ENCODE assay signal across 11 cellular contexts in the genomic region with DNA sequence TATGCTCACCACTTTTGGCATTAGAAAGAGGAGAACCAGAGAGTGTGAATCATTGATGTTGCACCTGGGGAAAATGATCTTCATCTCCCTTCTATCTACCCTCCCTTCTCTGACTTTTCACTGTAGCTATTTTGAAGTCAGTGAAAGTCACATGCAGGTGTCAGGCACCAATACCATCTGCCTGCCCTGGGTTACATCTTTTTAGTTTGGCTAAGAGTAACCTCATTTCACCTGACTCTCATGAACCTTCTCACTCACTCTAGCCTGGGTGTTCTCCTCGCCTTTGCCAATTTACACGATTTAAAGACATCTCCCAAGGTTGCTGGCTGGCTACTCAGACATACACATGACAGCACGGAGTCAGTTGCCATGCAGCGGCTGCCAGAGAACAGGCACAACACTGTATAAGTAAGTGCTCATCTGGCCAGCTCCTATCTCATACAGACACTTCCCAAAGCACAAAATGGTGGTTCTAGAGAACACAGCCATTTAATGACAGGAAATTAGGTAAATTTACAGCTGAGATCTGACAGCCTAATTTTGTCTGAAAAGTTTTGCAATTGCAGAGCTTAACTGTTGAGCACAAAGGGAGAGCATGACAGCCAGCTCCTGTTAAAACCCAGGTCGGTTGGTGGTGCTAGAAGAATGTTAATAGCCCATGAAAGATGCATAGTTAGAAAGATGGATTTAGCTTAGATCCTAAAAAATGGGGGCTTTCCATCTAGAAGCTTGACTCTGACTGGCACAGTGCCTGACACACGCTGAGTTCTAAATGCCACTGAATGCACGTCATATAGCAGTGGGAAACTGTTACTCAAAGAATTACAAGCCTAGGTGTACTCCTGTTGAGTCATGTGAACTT. TPM values are rescaled to one million over a fixed set of nuclear protein-coding genes. Genes with fewer than 3 reads are reported as not detected.
DNase-seq lines count a peak whose midpoint lies in the region; ATAC-seq and TF ChIP-seq lines count a peak whose summit lies in the region.
"Had no signal": no experiment of that assay in that cellular context is flagged by ENCODE, and none has a peak within 500 bp of the region (broad histone marks: within the 10 kb centered on the region; RNA-seq: fewer than 3 reads in every experiment).

No MANE protein-coding gene starts in this region.

- no peaks in the 10 kb centered on the region for H3K36me3 ChIP-seq in SK-N-SH (replicated peaks in 1 of 2; ENCODE audit: control insufficient read depth in 1 of 2, insufficient read depth in 2 of 2, low read length in 1 of 2)
- H3K36me3 ChIP-seq in body of pancreas (replicated peaks in 1 of 2; ENCODE audit: insufficient read depth in 1 of 2, low read depth in 2 of 2), result no peaks in the 10 kb centered on the region
- H3K36me3 ChIP-seq: tibial artery had no signal

- H3K27ac ChIP-seq in SK-N-SH (ENCODE audit: low read depth in 2 of 2, low read length in 1 of 2) (no peak overlapping the region), body of pancreas (no peak overlapping the region)
- H3K27ac ChIP-seq: tibial artery had no signal

- 50% methylated on average over 7 of the region's 7 CpGs for WGBS in SK-N-SH (ENCODE audit: low lambda C conversion rate)
- WGBS in body of pancreas, 2 donors, result 71 to 82% methylated on average over 7 of the region's 7 CpGs

- H3K9ac ChIP-seq in SK-N-SH, result no peak overlapping the region

- H3K9me3 ChIP-seq in SK-N-SH, result no peaks in the 10 kb centered on the region
- no peaks in the 10 kb centered on the region for H3K9me3 ChIP-seq in body of pancreas
- H3K9me3 ChIP-seq: tibial artery had no signal

- POLR2A ChIA-PET in SK-N-SH (lab: Yijun Ruan, JAX), result no interaction called here

- in situ Hi-C loops in astrocyte of the cerebellum (cut with HindIII; ENCODE audit: low sequenced_read_pairs), result no loop called here

- no peaks in the 10 kb centered on the region for H3F3A ChIP-seq in SK-N-SH (replicated peaks; ENCODE audit: insufficient read depth)

- no peaks in the 10 kb centered on the region; a peak in 2 of 4 replicates for H3K4me1 ChIP-seq in SK-N-SH (ENCODE audit: control insufficient read depth in 1 of 2, insufficient read depth in 2 of 2, low read depth in 1 of 2, low read length in 1 of 2)
- H3K4me1 ChIP-seq in body of pancreas, result no peaks in the 10 kb centered on the region

- no peaks in the 10 kb centered on the region for H3K79me2 ChIP-seq in SK-N-SH (ENCODE audit: insufficient read depth)

- DNase-seq in SK-N-SH (no peak), NOMO-1 (lab: John Stamatoyannopoulos, UW; ENCODE audit: unreplicated experiment in 2 of 2) (peak; percentile 49 to 54), astrocyte of the cerebellum (ENCODE audit: low read depth) (peak; percentile 96), retinal pigment epithelial cell (ENCODE audit: low read depth) (peak; percentile 95), body of pancreas (no peak)
- DNase-seq: foreskin melanocyte, tibial artery had no signal

- no peak for TF ChIP-seq EP300 in SK-N-SH (IDR thresholded peaks at IDR 0.05; ENCODE audit: borderline replicate concordance in 1 of 2, low read depth in 1 of 2, low read length in 1 of 2)

- no peak overlapping the region for H3K4me2 ChIP-seq in SK-N-SH

- H3K4me3 ChIP-seq in SK-N-SH (ENCODE audit: low read depth in 2 of 2, low read length in 1 of 2) (no peak overlapping the region), astrocyte of the cerebellum (ENCODE audit: low read depth, low read length) (no peak overlapping the region), retinal pigment epithelial cell (ENCODE audit: low read length) (no peak overlapping the region), body of pancreas (no peak overlapping the region)
- H3K4me3 ChIP-seq: tibial artery had no signal

- no peak for ATAC-seq in SK-N-SH treated with all-trans-retinoic acid at 6 μM for 48 hours
- ATAC-seq in body of pancreas, result no peak
- ATAC-seq in HG03159 (IDR thresholded peaks at IDR 0.05; ENCODE audit: unreplicated experiment), result no peak
- no peak for ATAC-seq in GM21447 (IDR thresholded peaks at IDR 0.05; ENCODE audit: unreplicated experiment)

- no peak for TF ChIP-seq CTCF in SK-N-SH (IDR thresholded peaks at IDR 0.05)
- TF ChIP-seq CTCF in astrocyte of the cerebellum (IDR thresholded peaks at IDR 0.05; ENCODE audit: low read depth, low read length, missing control alignments), result no peak
- no peak for TF ChIP-seq CTCF in retinal pigment epithelial cell (conservative IDR thresholded peaks at IDR 0.05; ENCODE audit: low read depth, low read length)
- TF ChIP-seq CTCF in body of pancreas (IDR thresholded peaks at IDR 0.05), result no peak

- TF ChIP-seq RAD21 in SK-N-SH (IDR thresholded peaks at IDR 0.05; ENCODE audit: low read length), result no peak

- H3K27me3 ChIP-seq in SK-N-SH (ENCODE audit: insufficient read depth) (no peaks in the 10 kb centered on the region), body of pancreas (no peaks in the 10 kb centered on the region)
- H3K27me3 ChIP-seq: tibial artery had no signal

- H3K9me2 ChIP-seq in SK-N-SH, result no peaks in the 10 kb centered on the region

- CTCF ChIA-PET in SK-N-SH (lab: Yijun Ruan, JAX), result interaction anchor here (0.8 to 5.1 kb wide), 3 partner anchors 10 to 23 kb away, joined by 3 to 30 read pairs (median 6); no protein-coding TSS in a partner anchor

- no peaks in the 10 kb centered on the region for H4K20me1 ChIP-seq in SK-N-SH (ENCODE audit: insufficient read depth)

- intact Hi-C loops in body of pancreas (cut with DNase I), result no loop called here

- TF ChIP-seq POLR2A in body of pancreas (IDR thresholded peaks at IDR 0.05), result no peak

- no peak overlapping the region for H2AFZ ChIP-seq in SK-N-SH (ENCODE audit: low read depth)

TF ChIP-seq in SK-N-SH treated with all-trans-retinoic acid at 6 μM for 48 hours, 23 proteins besides CTCF, POLR2A, EP300 and RAD21 (continues in another document):
- TF ChIP-seq, protein P1, sequence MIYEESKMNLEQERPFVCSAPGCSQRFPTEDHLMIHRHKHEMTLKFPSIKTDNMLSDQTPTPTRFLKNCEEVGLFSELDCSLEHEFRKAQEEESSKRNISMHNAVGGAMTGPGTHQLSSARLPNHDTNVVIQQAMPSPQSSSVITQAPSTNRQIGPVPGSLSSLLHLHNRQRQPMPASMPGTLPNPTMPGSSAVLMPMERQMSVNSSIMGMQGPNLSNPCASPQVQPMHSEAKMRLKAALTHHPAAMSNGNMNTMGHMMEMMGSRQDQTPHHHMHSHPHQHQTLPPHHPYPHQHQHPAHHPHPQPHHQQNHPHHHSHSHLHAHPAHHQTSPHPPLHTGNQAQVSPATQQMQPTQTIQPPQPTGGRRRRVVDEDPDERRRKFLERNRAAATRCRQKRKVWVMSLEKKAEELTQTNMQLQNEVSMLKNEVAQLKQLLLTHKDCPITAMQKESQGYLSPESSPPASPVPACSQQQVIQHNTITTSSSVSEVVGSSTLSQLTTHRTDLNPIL (CRISPR knock-in tag; IDR thresholded peaks at IDR 0.05; ENCODE audit: low read depth), result no peak
- TF ChIP-seq GLIS3 (CRISPR knock-in tag; IDR thresholded peaks at IDR 0.05), result no peak

TF ChIP-seq in SK-N-SH, 30 proteins besides CTCF, POLR2A, EP300 and RAD21 (continues in another document):
- TF ChIP-seq, protein P2, sequence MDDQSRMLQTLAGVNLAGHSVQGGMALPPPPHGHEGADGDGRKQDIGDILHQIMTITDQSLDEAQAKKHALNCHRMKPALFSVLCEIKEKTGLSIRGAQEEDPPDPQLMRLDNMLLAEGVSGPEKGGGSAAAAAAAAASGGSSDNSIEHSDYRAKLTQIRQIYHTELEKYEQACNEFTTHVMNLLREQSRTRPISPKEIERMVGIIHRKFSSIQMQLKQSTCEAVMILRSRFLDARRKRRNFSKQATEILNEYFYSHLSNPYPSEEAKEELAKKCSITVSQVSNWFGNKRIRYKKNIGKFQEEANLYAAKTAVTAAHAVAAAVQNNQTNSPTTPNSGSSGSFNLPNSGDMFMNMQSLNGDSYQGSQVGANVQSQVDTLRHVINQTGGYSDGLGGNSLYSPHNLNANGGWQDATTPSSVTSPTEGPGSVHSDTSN (IDR thresholded peaks at IDR 0.05), result no peak
- TF ChIP-seq CHD2 (IDR thresholded peaks at IDR 0.05; ENCODE audit: low read length, partially characterized antibody) (no peak), FOSL2 (IDR thresholded peaks at IDR 0.05; ENCODE audit: borderline replicate concordance, low read depth) (no peak), EZH2phosphoT487 (IDR thresholded peaks at IDR 0.05; ENCODE audit: borderline replicate concordance, low read depth) (no peak)
- TF ChIP-seq, protein P3, sequence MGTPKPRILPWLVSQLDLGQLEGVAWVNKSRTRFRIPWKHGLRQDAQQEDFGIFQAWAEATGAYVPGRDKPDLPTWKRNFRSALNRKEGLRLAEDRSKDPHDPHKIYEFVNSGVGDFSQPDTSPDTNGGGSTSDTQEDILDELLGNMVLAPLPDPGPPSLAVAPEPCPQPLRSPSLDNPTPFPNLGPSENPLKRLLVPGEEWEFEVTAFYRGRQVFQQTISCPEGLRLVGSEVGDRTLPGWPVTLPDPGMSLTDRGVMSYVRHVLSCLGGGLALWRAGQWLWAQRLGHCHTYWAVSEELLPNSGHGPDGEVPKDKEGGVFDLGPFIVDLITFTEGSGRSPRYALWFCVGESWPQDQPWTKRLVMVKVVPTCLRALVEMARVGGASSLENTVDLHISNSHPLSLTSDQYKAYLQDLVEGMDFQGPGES (IDR thresholded peaks at IDR 0.05; ENCODE audit: low read depth, low read length), result no peak
- TF ChIP-seq, protein P4, sequence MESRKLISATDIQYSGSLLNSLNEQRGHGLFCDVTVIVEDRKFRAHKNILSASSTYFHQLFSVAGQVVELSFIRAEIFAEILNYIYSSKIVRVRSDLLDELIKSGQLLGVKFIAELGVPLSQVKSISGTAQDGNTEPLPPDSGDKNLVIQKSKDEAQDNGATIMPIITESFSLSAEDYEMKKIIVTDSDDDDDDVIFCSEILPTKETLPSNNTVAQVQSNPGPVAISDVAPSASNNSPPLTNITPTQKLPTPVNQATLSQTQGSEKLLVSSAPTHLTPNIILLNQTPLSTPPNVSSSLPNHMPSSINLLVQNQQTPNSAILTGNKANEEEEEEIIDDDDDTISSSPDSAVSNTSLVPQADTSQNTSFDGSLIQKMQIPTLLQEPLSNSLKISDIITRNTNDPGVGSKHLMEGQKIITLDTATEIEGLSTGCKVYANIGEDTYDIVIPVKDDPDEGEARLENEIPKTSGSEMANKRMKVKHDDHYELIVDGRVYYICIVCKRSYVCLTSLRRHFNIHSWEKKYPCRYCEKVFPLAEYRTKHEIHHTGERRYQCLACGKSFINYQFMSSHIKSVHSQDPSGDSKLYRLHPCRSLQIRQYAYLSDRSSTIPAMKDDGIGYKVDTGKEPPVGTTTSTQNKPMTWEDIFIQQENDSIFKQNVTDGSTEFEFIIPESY (IDR thresholded peaks at IDR 0.05; ENCODE audit: borderline replicate concordance, low read depth), result no peak

RNA-seq across cellular contexts. Expression of a gene that starts 32.5 kb away (rescaled TPM):
- 0.03 and 0.06 TPM in 2 replicates for polyA plus RNA-seq in SK-N-SH (2012; rRNA removed)
- polyA plus RNA-seq in SK-N-SH (2012; cell fraction: cytosol; rRNA removed), result 0.03 and 0.04 TPM in 2 replicates
- polyA plus RNA-seq in SK-N-SH (2012; cell fraction: nucleus; rRNA removed), result 0.02 and 0.07 TPM in 2 replicates
- 10 to 100 TPM in 1 of 2 donors, 1 to 10 TPM in 1; 6.3 to 16.1 TPM for total RNA-seq in body of pancreas
- total RNA-seq: lung microvascular endothelial cell had no signal

RNA-seq across cellular contexts. Expression of a gene that starts 44.7 kb away (rescaled TPM):
- polyA plus RNA-seq in SK-N-SH (2012; rRNA removed), result not detected in 2 replicates
- not detected in 2 replicates for polyA plus RNA-seq in SK-N-SH (2012; cell fraction: cytosol; rRNA removed)
- polyA plus RNA-seq in SK-N-SH (2012; cell fraction: nucleus; rRNA removed), result not detected in 2 replicates
- total RNA-seq in body of pancreas, result 1 to 10 TPM in 1 of 2 donors, not detected in 1; 1.8 TPM
- total RNA-seq: lung microvascular endothelial cell had no signal

Comparison
In these comparisons a context has a peak if more than half of its experiments do, and no peak if none do; other contexts are left out.
1. DNase-seq: peak in NOMO-1 (2 of 2), astrocyte of the cerebellum (single experiment) and retinal pigment epithelial cell (single experiment); none in SK-N-SH (single experiment) and body of pancreas (0 of 4).